ENCODE assay signal across 8 cellular contexts in genomic region chr21:42117229-42118048, GRCh38. TPM values are rescaled to one million over a fixed set of nuclear protein-coding genes. Genes with fewer than 3 reads are reported as not detected.
DNase-seq lines count a peak whose midpoint lies in the region; ATAC-seq and TF ChIP-seq lines count a peak whose summit lies in the region.

No MANE protein-coding gene starts in this region.

- H3K36me3 Mint-ChIP-seq in activated CD4-positive, alpha-beta memory T cell treated with anti-CD3 and anti-CD28 coated beads, Interleukin-2, amount 10 ng/mL, durations not matched to agents 7 days and 5 days (ENCODE audit: low read depth), result no peaks in the 10 kb centered on the region
- no peaks in the 10 kb centered on the region for H3K36me3 Mint-ChIP-seq in mesothelial cell of epicardium

- peak; percentile 98 for TF ChIP-seq CTCF in mesothelial cell of epicardium (IDR thresholded peaks at IDR 0.05; ENCODE audit: unreplicated experiment)

- H3K9me3 Mint-ChIP-seq in activated CD4-positive, alpha-beta memory T cell treated with anti-CD3 and anti-CD28 coated beads, Interleukin-2, amount 10 ng/mL, durations not matched to agents 7 days and 5 days, result no peaks in the 10 kb centered on the region
- H3K9me3 Mint-ChIP-seq in mesothelial cell of epicardium, result no peaks in the 10 kb centered on the region

- CTCF ChIA-PET in activated CD4-positive, alpha-beta memory T cell treated with anti-CD3 and anti-CD28 coated beads, Interleukin-2, amount 10 ng/mL, durations not matched to agents 7 days and 5 days (lab: Charles Lee), result interaction anchor here (0.6 to 4.4 kb wide), 34 partner anchors 9 to 834 kb away, joined by 3 to 33 read pairs (median 4); no protein-coding TSS in a partner anchor

- DNase-seq in EL (peak; percentile 70), NCI-H82 (lab: John Stamatoyannopoulos, UW) (peak; percentile 77), mesothelial cell of epicardium (ENCODE audit: low spot score in 2 of 2, unreplicated experiment in 2 of 2) (peak; percentile 54 to 88)
- peak; percentile 72 for DNase-seq in activated CD4-positive, alpha-beta memory T cell treated with anti-CD3 and anti-CD28 coated beads, Interleukin-2, amount 10 ng/mL, durations not matched to agents 7 days and 5 days
- DNase-seq in effector CD4-positive, alpha-beta T cell, result peak; percentile 62
- DNase-seq in stimulated activated CD8-positive, alpha-beta memory T cell treated with anti-CD3 and anti-CD28 coated beads, Interleukin-4, amount 100 ng/mL, for 1 hour (ENCODE audit: low read depth in 2 of 2, low spot score in 1 of 2), result peak; percentile 53 to 54

- ATAC-seq in HG03520 (IDR thresholded peaks at IDR 0.05; ENCODE audit: unreplicated experiment) (peak; percentile 38), HG03460 (IDR thresholded peaks at IDR 0.05; ENCODE audit: unreplicated experiment) (no peak)

- peaks cover 27% of the 10 kb centered on the region for H3K4me1 Mint-ChIP-seq in activated CD4-positive, alpha-beta memory T cell treated with anti-CD3 and anti-CD28 coated beads, Interleukin-2, amount 10 ng/mL, durations not matched to agents 7 days and 5 days
- peaks cover 23% of the 10 kb centered on the region for H3K4me1 Mint-ChIP-seq in mesothelial cell of epicardium

- H3K27me3 Mint-ChIP-seq in activated CD4-positive, alpha-beta memory T cell treated with anti-CD3 and anti-CD28 coated beads, Interleukin-2, amount 10 ng/mL, durations not matched to agents 7 days and 5 days, result peaks cover 65% of the 10 kb centered on the region
- H3K27me3 Mint-ChIP-seq in mesothelial cell of epicardium (ENCODE audit: low read depth), result peaks cover 48% of the 10 kb centered on the region

- H3K27ac Mint-ChIP-seq in activated CD4-positive, alpha-beta memory T cell treated with anti-CD3 and anti-CD28 coated beads, Interleukin-2, amount 10 ng/mL, durations not matched to agents 7 days and 5 days, result no peak overlapping the region
- H3K27ac Mint-ChIP-seq in mesothelial cell of epicardium, result no peak overlapping the region

- POLR2A ChIA-PET in activated CD4-positive, alpha-beta memory T cell treated with anti-CD3 and anti-CD28 coated beads, Interleukin-2, amount 10 ng/mL, durations not matched to agents 7 days and 5 days (lab: Charles Lee), result interaction anchor here (1.3 to 2.6 kb wide), 2 partner anchors 11 to 238 kb away, joined by 3 to 6 read pairs; partner anchors contain the start of gene PRDM15

- H3K4me3 Mint-ChIP-seq in activated CD4-positive, alpha-beta memory T cell treated with anti-CD3 and anti-CD28 coated beads, Interleukin-2, amount 10 ng/mL, durations not matched to agents 7 days and 5 days, result no peak overlapping the region
- H3K4me3 Mint-ChIP-seq in mesothelial cell of epicardium, result no peak overlapping the region

RNA-seq across cellular contexts. Expression of gene UMODL1, which starts 46.3 kb away (rescaled TPM):
- total RNA-seq in activated CD4-positive, alpha-beta memory T cell treated with anti-CD3 and anti-CD28 coated beads, Interleukin-2, amount 10 ng/mL, durations not matched to agents 7 days and 5 days, result under 1 TPM; 0.05 to 0.10 TPM
- not detected in 3 replicates for total RNA-seq in mesothelial cell of epicardium
